Comparison of ENCODE assay signal across 12 cellular contexts in the genomic region with DNA sequence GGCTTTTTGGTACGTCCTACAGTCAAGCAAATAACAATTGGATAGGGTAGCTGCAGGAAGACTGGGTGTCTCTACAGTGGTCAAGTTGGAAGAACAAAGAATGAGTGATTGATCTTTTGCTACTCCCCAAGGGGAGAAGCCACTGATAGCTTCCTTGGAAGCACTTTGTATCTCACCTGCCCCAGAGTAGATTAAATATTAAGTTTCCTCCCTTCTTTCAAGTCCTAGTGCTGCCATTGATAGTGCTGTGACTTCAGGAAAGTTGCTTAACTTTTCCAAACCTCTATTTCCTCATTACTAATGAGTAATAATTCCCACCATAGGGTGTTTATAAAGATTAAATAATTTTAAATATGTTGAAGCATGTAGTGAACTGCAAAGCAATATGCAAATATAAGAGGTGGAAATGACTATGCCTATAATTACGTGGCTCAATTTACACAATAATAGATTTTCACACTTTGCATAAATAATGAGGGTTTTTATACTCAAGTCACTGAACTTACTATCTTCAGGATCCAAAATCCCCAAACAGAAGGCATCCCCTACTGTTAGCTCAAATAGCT. TPM values are rescaled to one million over a fixed set of nuclear protein-coding genes. Genes with fewer than 3 reads are reported as not detected.
A peak's percentile ranks its signal among the peaks of the same experiment; 100 is the strongest.
DNase-seq lines count a peak whose midpoint lies in the region; ATAC-seq and TF ChIP-seq lines count a peak whose summit lies in the region.
"Had no signal": no experiment of that assay in that cellular context is flagged by ENCODE, and none has a peak within 500 bp of the region (broad histone marks: within the 10 kb centered on the region; RNA-seq: fewer than 3 reads in every experiment).

No MANE protein-coding gene starts in this region.

- WGBS in adrenal gland, 4 donors, result 74 to 81% (median 78%) methylated on average over 2 of the region's 2 CpGs

- H3K27me3 Mint-ChIP-seq in CD14-positive monocyte (ENCODE audit: low read depth in 3 of 3) (peaks cover 3 to 7% (median 4%) of the 10 kb centered on the region in 3 donors), MCF 10A (ENCODE audit: insufficient read depth, unreplicated experiment) (peaks cover 2% of the 10 kb centered on the region), progenitor cell of endocrine pancreas (no peaks in the 10 kb centered on the region)

- no peaks in the 10 kb centered on the region for H3K36me3 Mint-ChIP-seq in CD14-positive monocyte
- no peaks in the 10 kb centered on the region for H3K36me3 Mint-ChIP-seq in MCF 10A (ENCODE audit: insufficient read depth, unreplicated experiment)
- H3K36me3 Mint-ChIP-seq in progenitor cell of endocrine pancreas (ENCODE audit: insufficient read depth), result no peaks in the 10 kb centered on the region

- BruUV-seq in MCF 10A (replicated peaks; lab: Mats Ljungman, UMichigan), result no TSS peak

- peaks cover 31% of the 10 kb centered on the region for H3K4me1 Mint-ChIP-seq in CD14-positive monocyte
- H3K4me1 Mint-ChIP-seq in MCF 10A (ENCODE audit: insufficient read depth, unreplicated experiment), result peaks cover 23% of the 10 kb centered on the region
- peaks cover 29% of the 10 kb centered on the region for H3K4me1 Mint-ChIP-seq in progenitor cell of endocrine pancreas (ENCODE audit: low read depth)

- H3K4me3 Mint-ChIP-seq in CD14-positive monocyte (peak overlapping the region in 1 of 2 donors; percentile 43), MCF 10A (ENCODE audit: unreplicated experiment) (no peak overlapping the region), progenitor cell of endocrine pancreas (ENCODE audit: low read depth) (no peak overlapping the region)
- H3K4me3 Mint-ChIP-seq: T-helper 17 cell had no signal

- intact Hi-C loops in CD14-positive monocyte (cut with micrococcal nuclease), result loop anchor here (5.0 to 10.0 kb wide), 4 partner anchors 69 to 819 kb away; no protein-coding TSS in a partner anchor
- intact Hi-C loops in MCF 10A (cut with micrococcal nuclease), result loop anchor here (5.0 kb wide), 3 partner anchors 73 to 807 kb away; a partner anchor contains a TSS
- intact Hi-C loops in adrenal gland (cut with DNase I), result loop anchor here in 1 of 2 donors (10.0 kb wide), 1 partner anchor 809 kb away; no protein-coding TSS in a partner anchor

- ATAC-seq in HG02884 (IDR thresholded peaks at IDR 0.05; ENCODE audit: unreplicated experiment), result peak; percentile 3

- H3K27me3 ChIP-seq in mucosa of stomach (ENCODE audit: control insufficient read depth, insufficient read depth, low read length), result no peaks in the 10 kb centered on the region
- no peaks in the 10 kb centered on the region for H3K27me3 ChIP-seq in adrenal gland
- H3K27me3 ChIP-seq: upper lobe of right lung had no signal

- H3K36me3 ChIP-seq in mucosa of stomach (ENCODE audit: control insufficient read depth, insufficient read depth, low read length) (no peaks in the 10 kb centered on the region), adrenal gland (replicated peaks in 1 of 2) (no peaks in the 10 kb centered on the region)
- H3K36me3 ChIP-seq: upper lobe of right lung had no signal

- peaks cover 36% of the 10 kb centered on the region for H3K4me1 ChIP-seq in mucosa of stomach (ENCODE audit: control insufficient read depth, insufficient read depth, low read length)
- H3K4me1 ChIP-seq in adrenal gland (replicated peaks in 1 of 2), result peaks cover 0 to 4% of the 10 kb centered on the region in 2 donors

- POLR2A ChIA-PET in MCF 10A (lab: Yijun Ruan, JAX), result interaction anchor here (0.6 to 3.3 kb wide), 11 partner anchors 15 to 804 kb away, joined by 3 to 72 read pairs (median 4); no protein-coding TSS in a partner anchor

- TF ChIP-seq CTCF in CD14-positive monocyte (IDR thresholded peaks at IDR 0.05) (no peak), MCF 10A (IDR thresholded peaks at IDR 0.05; ENCODE audit: unreplicated experiment) (no peak), adrenal gland (IDR thresholded peaks at IDR 0.05) (no peak), progenitor cell of endocrine pancreas (IDR thresholded peaks at IDR 0.05; ENCODE audit: unreplicated experiment) (no peak)

- H3K9me3 ChIP-seq in mucosa of stomach (ENCODE audit: control insufficient read depth, low read length) (no peaks in the 10 kb centered on the region), adrenal gland (replicated peaks in 1 of 3) (no peaks in the 10 kb centered on the region)
- H3K9me3 ChIP-seq: upper lobe of right lung had no signal

- peak overlapping the region in 5 of 7 donors; percentile 64 to 87 (median 78) for H3K27ac Mint-ChIP-seq in CD14-positive monocyte
- peak overlapping the region; percentile 83 for H3K27ac Mint-ChIP-seq in MCF 10A (ENCODE audit: low read depth, unreplicated experiment)
- H3K27ac Mint-ChIP-seq in progenitor cell of endocrine pancreas, result no peak overlapping the region

- DNase-seq in CD14-positive monocyte (ENCODE audit: low spot score) (no peak), MCF 10A (ENCODE audit: unreplicated experiment) (no peak), adrenal gland (no peak), NCI-H1417 treated with DMSO at 0.1 percent for 48 hours (lab: John Stamatoyannopoulos, UW) (no peak), progenitor cell of endocrine pancreas (ENCODE audit: low spot score, unreplicated experiment) (no peak)
- no peak for DNase-seq in stimulated activated CD4-positive, alpha-beta T cell treated with anti-CD3 and anti-CD28 coated beads, Interleukin-15, amount 100 ng/mL, for 24 hours
- DNase-seq: activated CD4-positive, alpha-beta T cell treated with anti-CD3 and anti-CD28 coated beads, Interleukin-2, amount 50 U/mL, for 4 hours; activated effector memory CD4-positive, alpha-beta T cell treated with anti-CD3 and anti-CD28 coated beads, Interleukin-2, amount 50 U/mL, for 16 hours; T-helper 17 cell; upper lobe of right lung had no signal

- H3K4me3 ChIP-seq in mucosa of stomach (ENCODE audit: low read length), result no peak overlapping the region
- no peak overlapping the region for H3K4me3 ChIP-seq in adrenal gland
- H3K4me3 ChIP-seq: upper lobe of right lung had no signal

- H3K27ac ChIP-seq in adrenal gland, result no peak overlapping the region

- H3K9me3 Mint-ChIP-seq in CD14-positive monocyte (no peaks in the 10 kb centered on the region), MCF 10A (ENCODE audit: unreplicated experiment) (no peaks in the 10 kb centered on the region), progenitor cell of endocrine pancreas (ENCODE audit: low read depth) (no peaks in the 10 kb centered on the region)

- no peak for TF ChIP-seq POLR2A in adrenal gland (IDR thresholded peaks at IDR 0.05)

- peak overlapping the region; percentile 51 for H3K9ac ChIP-seq in mucosa of stomach (ENCODE audit: low read length)

- CTCF ChIA-PET in MCF 10A (lab: Yijun Ruan, JAX), result interaction anchor here (0.5 to 4.4 kb wide), 48 partner anchors 9 to 807 kb away, joined by 3 to 116 read pairs (median 6); a partner anchor contains a TSS

RNA-seq across cellular contexts. Expression of a gene that starts 35.5 kb away (rescaled TPM):
- polyA plus RNA-seq in CD14-positive monocyte (under 1 TPM in 1 of 2 donors, not detected in 1; 0.21 TPM), adrenal gland (under 1 TPM; 0.38 to 0.64 (median 0.40) TPM)
- total RNA-seq in MCF 10A (2022) (0.54 and 1.1 TPM in 2 replicates), adrenal gland (1 to 10 TPM in 5 of 8 donors, under 1 TPM in 3; 0.43 to 6.8 (median 1.3) TPM), progenitor cell of endocrine pancreas (17.9 and 18.6 TPM in 2 replicates)
